Comparison of ENCODE assay signal across 20 cellular contexts in the genomic region with DNA sequence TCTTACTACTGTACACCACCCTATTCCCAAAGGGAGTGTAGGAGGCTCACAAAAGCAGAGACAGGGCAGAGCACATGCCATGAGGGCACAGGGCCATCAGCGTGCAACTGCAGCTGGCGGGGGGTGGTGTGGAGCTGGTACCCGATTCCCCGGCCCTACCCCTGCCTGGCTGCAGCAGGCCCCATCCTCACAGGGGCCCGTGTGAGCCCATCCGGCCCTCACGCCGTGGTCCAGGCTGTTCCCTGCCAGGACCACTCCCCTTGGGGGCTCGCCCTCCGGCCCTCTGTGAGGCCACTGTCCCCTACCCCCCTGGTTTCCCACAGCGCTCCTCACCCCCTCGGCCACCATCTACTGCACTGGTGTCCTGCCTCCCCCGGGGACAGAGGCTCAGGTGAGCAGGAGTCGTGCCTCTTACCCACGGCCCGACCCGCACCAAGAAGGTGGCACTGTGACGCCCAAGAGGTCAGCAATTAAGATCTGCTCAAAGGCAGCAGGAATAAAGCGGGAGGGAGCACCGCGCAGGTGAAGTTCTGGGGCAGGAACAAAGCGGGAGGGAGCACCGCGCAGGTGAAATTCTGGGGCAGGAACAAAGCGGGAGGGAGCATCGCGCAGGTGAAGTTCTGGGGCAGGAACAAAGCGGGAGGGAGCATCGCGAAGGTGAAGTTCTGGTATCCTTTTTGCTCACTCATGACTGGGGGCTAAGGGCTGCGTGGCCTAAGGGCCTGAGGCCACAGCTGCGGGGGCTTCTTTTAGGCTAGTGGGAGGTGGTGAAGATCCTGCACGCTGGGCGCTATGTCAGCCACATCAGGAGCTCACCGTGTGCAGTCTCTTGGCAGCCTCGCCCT. TPM values are rescaled to one million over a fixed set of nuclear protein-coding genes. Genes with fewer than 3 reads are reported as not detected.
DNase-seq lines count a peak whose midpoint lies in the region; ATAC-seq, FAIRE-seq and TF ChIP-seq lines count a peak whose summit lies in the region.
"Had no signal": no experiment of that assay in that cellular context is flagged by ENCODE, and none has a peak within 500 bp of the region (broad histone marks: within the 10 kb centered on the region; RNA-seq: fewer than 3 reads in every experiment).

No MANE protein-coding gene starts in this region.

- H3K4me1 ChIP-seq in right cardiac atrium (ENCODE audit: control insufficient read depth, insufficient read depth, low read length) (peaks cover 2% of the 10 kb centered on the region), kidney (ENCODE audit: control insufficient read depth in 1 of 2, insufficient read depth in 1 of 2, low read depth in 1 of 2, low read length in 2 of 2) (peaks cover under 1 to 5% of the 10 kb centered on the region in 2 donors), ovary (ENCODE audit: insufficient read depth) (peaks cover 5% of the 10 kb centered on the region)

- intact Hi-C loops in right cardiac atrium (cut with DNase I): loop anchor here in 1 of 4 donors (10.0 kb wide), 1 partner anchor 129 kb away; no protein-coding TSS in a partner anchor
- intact Hi-C loops in left cardiac atrium (cut with DNase I): no loop called here
- intact Hi-C loops in kidney (cut with DNase I): no loop called here
- intact Hi-C loops in ovary (cut with DNase I): loop anchor here in 2 of 4 donors (10.0 kb wide), 2 partner anchors 329 to 409 kb away; a partner anchor contains a TSS

- no peak for FAIRE-seq in kidney (lab: Jason Lieb, UNC)
- FAIRE-seq: astrocyte had no signal

- no peak for ATAC-seq in right cardiac atrium
- ATAC-seq in left cardiac atrium: no peak
- ATAC-seq in HG02642 (IDR thresholded peaks at IDR 0.05; ENCODE audit: poor library complexity, unreplicated experiment): no peak
- ATAC-seq: left lung, Right ventricle myocardium inferior had no signal

- no peak overlapping the region for H3K4me3 ChIP-seq in right cardiac atrium (ENCODE audit: low read length)
- H3K4me3 ChIP-seq in kidney (ENCODE audit: low read length in 2 of 2): no peak overlapping the region
- H3K4me3 ChIP-seq in ovary: no peak overlapping the region
- H3K4me3 ChIP-seq: esophagus muscularis mucosa, left lung, right atrium auricular region had no signal

- H3K9me3 ChIP-seq in right cardiac atrium (ENCODE audit: control insufficient read depth, low read length) (no peaks in the 10 kb centered on the region), kidney (ENCODE audit: control insufficient read depth in 1 of 2, low read length in 2 of 2) (no peaks in the 10 kb centered on the region), ovary (no peaks in the 10 kb centered on the region)
- H3K9me3 ChIP-seq: esophagus muscularis mucosa, left lung, right atrium auricular region had no signal

- TF ChIP-seq POLR2A in ovary (IDR thresholded peaks at IDR 0.05): no peak

- 92% methylated on average over 36 of the region's 36 CpGs for WGBS in right cardiac atrium
- 88 to 89% (median 88%) methylated on average over 36 of the region's 36 CpGs for WGBS in ovary, 3 donors

- H3K27me3 ChIP-seq in right cardiac atrium (ENCODE audit: control insufficient read depth, insufficient read depth) (no peaks in the 10 kb centered on the region), ovary (no peaks in the 10 kb centered on the region)
- H3K27me3 ChIP-seq: esophagus muscularis mucosa, left lung, right atrium auricular region had no signal

- H3K36me3 ChIP-seq in kidney (ENCODE audit: control insufficient read depth in 1 of 2, insufficient read depth in 2 of 2, low read length in 2 of 2) (peaks cover 37 to 38% of the 10 kb centered on the region in 2 donors), ovary (no peaks in the 10 kb centered on the region)

- DNase-seq in right cardiac atrium (peak; percentile 10 to 51 (median 47)), left cardiac atrium (no peak), kidney (peak; percentile 69), ovary (peak; percentile 8 to 35 (median 24)), NCI-H510A treated with DMSO at 0.1 percent for 48 hours (lab: John Stamatoyannopoulos, UW) (no peak), germinal center (ENCODE audit: low spot score) (no peak)
- DNase-seq: activated CD4-positive, alpha-beta T cell treated with anti-CD3 and anti-CD28 coated beads for 1 hour; activated naive CD4-positive, alpha-beta T cell treated with anti-CD3 and anti-CD28 coated beads, Interleukin-2, amount 10 ng/mL, durations not matched to agents 7 days and 5 days; CD4-positive, alpha-beta memory T cell; effector CD4-positive, alpha-beta T cell; GF-D8; NCI-H1417; NCI-H526; occipital lobe had no signal

- no peak for TF ChIP-seq EP300 in ovary (IDR thresholded peaks at IDR 0.05)

- no peak overlapping the region for H3K9ac ChIP-seq in kidney (ENCODE audit: low read length in 2 of 2)

- no peak overlapping the region for H3K27ac ChIP-seq in right cardiac atrium (ENCODE audit: low read length)
- H3K27ac ChIP-seq in kidney (ENCODE audit: low read depth in 2 of 2, low read length in 2 of 2): no peak overlapping the region
- H3K27ac ChIP-seq in ovary: no peak overlapping the region
- H3K27ac ChIP-seq: esophagus muscularis mucosa, left lung, right atrium auricular region had no signal

- TF ChIP-seq CTCF in kidney (IDR thresholded peaks at IDR 0.05; ENCODE audit: borderline replicate concordance, extremely low read depth, insufficient read depth) (no peak), ovary (IDR thresholded peaks at IDR 0.05) (no peak)

RNA-seq across cellular contexts. Expression of a gene that starts 3.9 kb away (rescaled TPM):
- total RNA-seq in right cardiac atrium (10 to 100 TPM; 16.0 to 20.3 (median 19.1) TPM), left cardiac atrium (10 to 100 TPM; 18.1 to 20.3 TPM), kidney (30.2 TPM), ovary (10 to 100 TPM; 26.2 to 48.2 (median 40.1) TPM)
- polyA plus RNA-seq in right cardiac atrium (14.1 TPM), kidney (ENCODE audit: insufficient read depth, low read depth, low replicate concordance) (18.3 TPM), ovary (10 to 100 TPM; 25.7 to 52.9 TPM)

Comparison
In these comparisons a context has a peak if more than half of its experiments do, and no peak if none do; other contexts are left out.
1. DNase-seq: peak in right cardiac atrium (3 of 3), kidney (single experiment) and ovary (5 of 5); none in left cardiac atrium (single experiment), NCI-H510A treated with DMSO at 0.1 percent for 48 hours (single experiment) and germinal center (single experiment).